In genomic region chr2:54336977-54337255, GRCh38 we compare ENCODE assay signal across 14 cellular contexts.
"Had no signal": no experiment of that assay in that cellular context is flagged by ENCODE, and none has a peak within 500 bp of the region (broad histone marks: within the 10 kb centered on the region; RNA-seq: fewer than 3 reads in every experiment).

No MANE protein-coding gene starts in this region.

- H3K4me3 ChIP-seq: dorsolateral prefrontal cortex, lower lobe of right lung, upper lobe of left lung had no signal

- H3K9ac ChIP-seq: parathyroid adenoma had no signal

- H3K9me3 ChIP-seq: lower lobe of right lung, upper lobe of left lung had no signal

- H3K27me3 ChIP-seq: dorsolateral prefrontal cortex, upper lobe of left lung had no signal

- H3K27ac ChIP-seq: parathyroid adenoma had no signal

- H3K4me1 ChIP-seq: lower lobe of right lung, parathyroid adenoma had no signal

- ATAC-seq: activated T-helper 17 cell treated with anti-CD3 and anti-CD28 coated beads, Interleukin-2, amount 50 U/mL, for 72 hours; stimulated activated naive CD8-positive, alpha-beta T cell treated with anti-CD3 and anti-CD28 coated beads, Interleukin-15, Interleukin-2, amounts not matched to agents 100 U/mL and 50 U/mL, for 24 hours; T-cell had no signal

- H2AFZ ChIP-seq: parathyroid adenoma had no signal

- H3K79me2 ChIP-seq: parathyroid adenoma had no signal

- H3K36me3 ChIP-seq: lower lobe of right lung, upper lobe of left lung had no signal

- DNase-seq: activated CD4-positive, CD25-positive, alpha-beta regulatory T cell treated with anti-CD3 and anti-CD28 coated beads, Interleukin-2, amount 50 U/mL, for 72 hours; activated naive CD4-positive, alpha-beta T cell treated with Interleukin-2 at 50 U/mL for 16 hours; activated T-cell treated with anti-CD3 and anti-CD28 coated beads for 4 hours; aorta; dorsolateral prefrontal cortex; endodermal cell; lower lobe of right lung; midbrain; stimulated activated naive CD8-positive, alpha-beta T cell treated with anti-CD3 and anti-CD28 coated beads, Interleukin-15, Interleukin-2, amounts not matched to agents 100 U/mL and 50 U/mL, for 24 hours; T-cell; T-helper 9 cell; upper lobe of left lung had no signal
